Comparison of ENCODE assay signal across 8 cellular contexts in the genomic region with DNA sequence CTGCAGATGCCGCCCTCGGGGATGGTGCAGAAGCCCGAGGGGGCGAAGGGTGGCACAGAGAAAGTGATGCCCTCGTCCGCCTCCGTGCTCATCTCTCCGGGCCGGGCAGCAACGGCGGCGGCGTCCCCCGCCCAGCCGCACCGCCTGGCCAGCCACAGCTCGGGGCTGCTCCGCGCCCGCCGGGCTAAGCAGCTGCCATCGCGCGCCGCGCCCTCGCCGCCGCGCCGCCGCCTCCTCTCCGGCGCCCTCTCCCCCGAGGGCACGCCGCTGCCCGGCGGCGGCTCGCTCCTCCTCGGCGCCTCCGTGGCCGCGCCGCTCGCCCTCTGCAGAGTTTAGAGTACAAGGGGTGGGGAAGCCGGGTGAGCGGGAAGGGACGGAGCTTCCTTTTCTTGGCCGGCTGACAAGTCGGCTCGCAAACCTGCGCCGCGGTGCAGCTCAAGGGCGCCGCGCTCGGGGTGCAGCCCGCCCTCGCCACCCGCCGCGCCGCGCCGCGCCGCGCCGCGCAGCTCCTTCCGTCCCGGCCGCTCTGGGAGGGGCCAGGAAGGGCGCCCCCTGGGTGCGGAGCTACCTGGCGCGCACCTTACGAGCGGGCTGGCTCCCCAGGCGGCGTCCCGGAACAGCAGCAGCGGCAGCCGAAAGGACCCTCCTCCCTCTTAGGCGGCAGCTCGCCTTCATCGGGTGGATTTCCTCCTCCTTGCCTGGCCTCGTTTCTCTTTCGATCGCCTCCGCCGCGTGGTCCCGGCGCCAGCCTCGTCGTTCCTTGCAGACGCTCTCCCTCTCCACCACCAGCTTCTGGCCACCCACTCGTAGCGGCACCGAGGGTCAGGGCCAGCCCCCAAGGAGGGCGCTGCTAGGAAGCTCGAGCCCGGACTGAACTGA. TPM values are rescaled to one million over a fixed set of nuclear protein-coding genes. Genes with fewer than 3 reads are reported as not detected.
DNase-seq lines count a peak whose midpoint lies in the region; TF ChIP-seq lines count a peak whose summit lies in the region.

A gene with protein sequence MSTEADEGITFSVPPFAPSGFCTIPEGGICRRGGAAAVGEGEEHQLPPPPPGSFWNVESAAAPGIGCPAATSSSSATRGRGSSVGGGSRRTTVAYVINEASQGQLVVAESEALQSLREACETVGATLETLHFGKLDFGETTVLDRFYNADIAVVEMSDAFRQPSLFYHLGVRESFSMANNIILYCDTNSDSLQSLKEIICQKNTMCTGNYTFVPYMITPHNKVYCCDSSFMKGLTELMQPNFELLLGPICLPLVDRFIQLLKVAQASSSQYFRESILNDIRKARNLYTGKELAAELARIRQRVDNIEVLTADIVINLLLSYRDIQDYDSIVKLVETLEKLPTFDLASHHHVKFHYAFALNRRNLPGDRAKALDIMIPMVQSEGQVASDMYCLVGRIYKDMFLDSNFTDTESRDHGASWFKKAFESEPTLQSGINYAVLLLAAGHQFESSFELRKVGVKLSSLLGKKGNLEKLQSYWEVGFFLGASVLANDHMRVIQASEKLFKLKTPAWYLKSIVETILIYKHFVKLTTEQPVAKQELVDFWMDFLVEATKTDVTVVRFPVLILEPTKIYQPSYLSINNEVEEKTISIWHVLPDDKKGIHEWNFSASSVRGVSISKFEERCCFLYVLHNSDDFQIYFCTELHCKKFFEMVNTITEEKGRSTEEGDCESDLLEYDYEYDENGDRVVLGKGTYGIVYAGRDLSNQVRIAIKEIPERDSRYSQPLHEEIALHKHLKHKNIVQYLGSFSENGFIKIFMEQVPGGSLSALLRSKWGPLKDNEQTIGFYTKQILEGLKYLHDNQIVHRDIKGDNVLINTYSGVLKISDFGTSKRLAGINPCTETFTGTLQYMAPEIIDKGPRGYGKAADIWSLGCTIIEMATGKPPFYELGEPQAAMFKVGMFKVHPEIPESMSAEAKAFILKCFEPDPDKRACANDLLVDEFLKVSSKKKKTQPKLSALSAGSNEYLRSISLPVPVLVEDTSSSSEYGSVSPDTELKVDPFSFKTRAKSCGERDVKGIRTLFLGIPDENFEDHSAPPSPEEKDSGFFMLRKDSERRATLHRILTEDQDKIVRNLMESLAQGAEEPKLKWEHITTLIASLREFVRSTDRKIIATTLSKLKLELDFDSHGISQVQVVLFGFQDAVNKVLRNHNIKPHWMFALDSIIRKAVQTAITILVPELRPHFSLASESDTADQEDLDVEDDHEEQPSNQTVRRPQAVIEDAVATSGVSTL (N-terminal part only) (minus strand): TSS at position 412 of the 879 bp plus-strand sequence. CDS start 320 bp downstream, at position 92.

- intact Hi-C loops in thyroid gland (cut with DNase I) = loop anchor here (2.0 to 5.0 kb wide), 2 partner anchors 148 to 210 kb away; no protein-coding TSS in a partner anchor

- H4K20me1 ChIP-seq in SK-N-SH (ENCODE audit: insufficient read depth) = no peaks in the 10 kb centered on the region

- H3K4me1 Mint-ChIP-seq in glutamatergic neuron (ENCODE audit: low read depth, unreplicated experiment) = peaks cover 3% of the 10 kb centered on the region

- H3K27me3 ChIP-seq in GM06990 (replicated peaks; ENCODE audit: control insufficient read depth, insufficient read depth, low read length) (no peaks in the 10 kb centered on the region), HAP-1 (ENCODE audit: low read depth) (no peaks in the 10 kb centered on the region), MG63 (no peaks in the 10 kb centered on the region), SK-N-SH (ENCODE audit: insufficient read depth) (no peaks in the 10 kb centered on the region), parathyroid adenoma (ENCODE audit: control insufficient read depth, insufficient read depth, low read length) (no peaks in the 10 kb centered on the region), thyroid gland (no peaks in the 10 kb centered on the region)

- H3K27me3 Mint-ChIP-seq in glutamatergic neuron (ENCODE audit: unreplicated experiment) = peaks cover 10% of the 10 kb centered on the region

- CTCF ChIA-PET in SK-N-SH (lab: Yijun Ruan, JAX) = interaction anchor here (0.6 to 11.4 kb wide), 105 partner anchors 8 to 663 kb away, joined by 3 to 214 read pairs (median 5); a partner anchor contains a TSS

- H3K27ac Mint-ChIP-seq in glutamatergic neuron (ENCODE audit: unreplicated experiment) = no peak within 1 kb of the TSS

- peak in 1 of 2 donors; percentile 88 for TF ChIP-seq POLR2A in thyroid gland (IDR thresholded peaks at IDR 0.05)

- H3K79me2 ChIP-seq in SK-N-SH (ENCODE audit: insufficient read depth) (peaks cover 38% of the 10 kb centered on the region), parathyroid adenoma (no peaks in the 10 kb centered on the region)

- H3K4me3 ChIP-seq in GM06990 (replicated peaks; ENCODE audit: low read depth, low read length) (peak within 1 kb of the TSS; percentile 92), HAP-1 (peak within 1 kb of the TSS; percentile 67), MG63 (peak within 1 kb of the TSS; percentile 89), SK-N-SH (ENCODE audit: low read depth in 2 of 2, low read length in 1 of 2) (peak within 1 kb of the TSS; percentile 74 to 81), parathyroid adenoma (ENCODE audit: low read depth, low read length) (peak within 1 kb of the TSS; percentile 86), thyroid gland (replicated peaks in 1 of 3) (peak within 1 kb of the TSS; percentile 80 to 93 (median 83))

- H3K36me3 ChIP-seq in GM06990 (ENCODE audit: control insufficient read depth, insufficient read depth, low read length) = no peaks in the 10 kb centered on the region
- H3K36me3 ChIP-seq in HAP-1 (replicated peaks) = no peaks in the 10 kb centered on the region
- H3K36me3 ChIP-seq in MG63 = no peaks in the 10 kb centered on the region
- no peaks in the 10 kb centered on the region for H3K36me3 ChIP-seq in SK-N-SH (replicated peaks in 1 of 2; ENCODE audit: control insufficient read depth in 1 of 2, insufficient read depth in 2 of 2, low read length in 1 of 2)
- no peaks in the 10 kb centered on the region for H3K36me3 ChIP-seq in parathyroid adenoma (ENCODE audit: control insufficient read depth, insufficient read depth, low read length)
- no peaks in the 10 kb centered on the region for H3K36me3 ChIP-seq in thyroid gland

- POLR2A ChIA-PET in SK-N-SH (lab: Yijun Ruan, JAX) = interaction anchor here (0.6 to 2.6 kb wide), 14 partner anchors 30 to 1341 kb away, joined by 3 to 40 read pairs (median 5); a partner anchor contains a TSS

- H2AFZ ChIP-seq in SK-N-SH (ENCODE audit: low read depth) (peak within 1 kb of the TSS; percentile 99), parathyroid adenoma (peak within 1 kb of the TSS; percentile 99)

- no peak for TF ChIP-seq EP300 in SK-N-SH (IDR thresholded peaks at IDR 0.05; ENCODE audit: borderline replicate concordance in 1 of 2, low read depth in 1 of 2, low read length in 1 of 2)

- H3K4me1 ChIP-seq in HAP-1 (peaks cover 20% of the 10 kb centered on the region), SK-N-SH (ENCODE audit: control insufficient read depth in 1 of 2, insufficient read depth in 2 of 2, low read depth in 1 of 2, low read length in 1 of 2) (peaks cover 5 to 6% of the 10 kb centered on the region in 2 experiments; a peak in 2 of 4 replicates), parathyroid adenoma (peaks cover 5% of the 10 kb centered on the region), thyroid gland (peaks cover 22 to 32% of the 10 kb centered on the region in 2 donors)

- WGBS in SK-N-SH (ENCODE audit: low lambda C conversion rate) = 0% methylated on average over 7 of the region's 108 CpGs
- 0% methylated on average over 16 to 18 of the region's 108 CpGs for WGBS in thyroid gland, 2 donors

- TF ChIP-seq CTCF in GM06990 (IDR thresholded peaks at IDR 0.05; ENCODE audit: insufficient read depth, low read length, poor library complexity, severe bottlenecking) = peak; percentile 63
- TF ChIP-seq CTCF in SK-N-SH (IDR thresholded peaks at IDR 0.05) = no peak; the same call in 1 of the 2 replicates
- no peak for TF ChIP-seq CTCF in glutamatergic neuron (IDR thresholded peaks at IDR 0.05; ENCODE audit: partially characterized antibody, unreplicated experiment)
- peak; percentile 17 for TF ChIP-seq CTCF in parathyroid adenoma (IDR thresholded peaks at IDR 0.05)
- TF ChIP-seq CTCF in thyroid gland (IDR thresholded peaks at IDR 0.05) = peak in 4 of 6 experiments; percentile 25 to 88 (median 62)

- H3K4me2 ChIP-seq in SK-N-SH (peak within 1 kb of the TSS; percentile 94), parathyroid adenoma (ENCODE audit: low read length) (peak within 1 kb of the TSS; percentile 94)

- H3K9me3 ChIP-seq in HAP-1 (no peaks in the 10 kb centered on the region), MG63 (no peaks in the 10 kb centered on the region), SK-N-SH (no peaks in the 10 kb centered on the region), parathyroid adenoma (ENCODE audit: control insufficient read depth, low read length) (no peaks in the 10 kb centered on the region), thyroid gland (no peaks in the 10 kb centered on the region)

- no peaks in the 10 kb centered on the region for H3K36me3 Mint-ChIP-seq in glutamatergic neuron (ENCODE audit: unreplicated experiment)

- peak; percentile 43 for TF ChIP-seq RAD21 in SK-N-SH (IDR thresholded peaks at IDR 0.05; ENCODE audit: low read length)

- peak; percentile 94 for DNase-seq in GM06990 (ENCODE audit: extremely low read depth, insufficient read length)
- peak; percentile 65 to 86 for DNase-seq in HAP-1 (ENCODE audit: low spot score in 2 of 2)
- DNase-seq in MG63 = peak; percentile 77
- DNase-seq in SK-N-SH = peak; percentile 84
- DNase-seq in activated naive CD4-positive, alpha-beta T cell treated with anti-CD3 and anti-CD28 coated beads, Interleukin-2, amount 50 U/mL, for 16 hours = peak; percentile 92
- peak; percentile 54 for DNase-seq in glutamatergic neuron
- peak; percentile 88 to 89 for DNase-seq in thyroid gland

- in situ Hi-C loops in HAP-1 (cut with MboI; ENCODE audit: low sequenced_read_pairs) = loop anchor here (5.0 to 25.0 kb wide), 2 partner anchors 150 to 505 kb away; a partner anchor contains a TSS

- H3K9ac ChIP-seq in SK-N-SH = peak within 1 kb of the TSS; percentile 95
- peak within 1 kb of the TSS; percentile 16 for H3K9ac ChIP-seq in parathyroid adenoma

- peaks cover 12% of the 10 kb centered on the region for H3F3A ChIP-seq in SK-N-SH (replicated peaks; ENCODE audit: insufficient read depth)

- H3K9me3 Mint-ChIP-seq in glutamatergic neuron (ENCODE audit: unreplicated experiment) = peaks cover 4% of the 10 kb centered on the region

- no peaks in the 10 kb centered on the region for H3K9me2 ChIP-seq in SK-N-SH

- peak within 1 kb of the TSS; percentile 93 for H3K4me3 Mint-ChIP-seq in glutamatergic neuron (ENCODE audit: unreplicated experiment)

- peak within 1 kb of the TSS; percentile 70 to 92 for H3K27ac ChIP-seq in SK-N-SH (ENCODE audit: low read depth in 2 of 2, low read length in 1 of 2)
- H3K27ac ChIP-seq in parathyroid adenoma = peak within 1 kb of the TSS; percentile 84
- H3K27ac ChIP-seq in thyroid gland = peak within 1 kb of the TSS; percentile 97 to 100 (median 98)

RNA-seq across cellular contexts. Expression of the gene that starts here (rescaled TPM):
- total RNA-seq in MG63 (2014; rRNA removed; shearing (Covaris generic); ENCODE audit: low replicate concordance) = 5.7 and 10.5 TPM in 2 replicates
- polyA plus RNA-seq in SK-N-SH (2012; rRNA removed) = 1.4 TPM in 2 replicates
- 1.7 and 1.8 TPM in 2 replicates for polyA plus RNA-seq in SK-N-SH (2012; cell fraction: cytosol; rRNA removed)
- polyA plus RNA-seq in SK-N-SH (2012; cell fraction: nucleus; rRNA removed) = 1.1 and 1.9 TPM in 2 replicates
- total RNA-seq in glutamatergic neuron (ENCODE audit: unreplicated experiment) (0.66 TPM), thyroid gland (10 to 100 TPM; 28.1 to 68.0 (median 46.5) TPM)

Comparison
In these comparisons a context has a peak if more than half of its experiments do, and no peak if none do; other contexts are left out.
1. Peak in every context shown above with its lines: DNase-seq, H3K4me3 ChIP-seq and H3K27ac ChIP-seq.
2. Peak in DNase-seq in glutamatergic neuron; RNA of the gene not detected or under 1 TPM.
3. CTCF ChIP-seq: peak in GM06990 (single experiment), parathyroid adenoma (single experiment) and thyroid gland (4 of 6); none in SK-N-SH (single experiment) and glutamatergic neuron (single experiment).